ENCODE assay signal across 22 cellular contexts in genomic region chr1:247471445-247472016, GRCh38. TPM values are rescaled to one million over a fixed set of nuclear protein-coding genes. Genes with fewer than 3 reads are reported as not detected.
"Had no signal": no experiment of that assay in that cellular context is flagged by ENCODE, and none has a peak within 500 bp of the region (broad histone marks: within the 10 kb centered on the region; RNA-seq: fewer than 3 reads in every experiment).

No MANE protein-coding gene starts in this region.

- H3K4me3 ChIP-seq: cardiac muscle cell, dorsolateral prefrontal cortex, spleen, thyroid gland had no signal

- H3K9me3 ChIP-seq: thyroid gland had no signal

- H3K4me1 ChIP-seq: thyroid gland had no signal

- DNase-seq: activated CD4-positive, alpha-beta memory T cell treated with anti-CD3 and anti-CD28 coated beads for 36 hours; activated CD4-positive, alpha-beta T cell treated with anti-CD3 and anti-CD28 coated beads for 4 hours; activated T-cell treated with anti-CD3 and anti-CD28 coated beads for 4 hours; dorsolateral prefrontal cortex; endodermal cell; foreskin melanocyte; hypothalamus; islet precursor cell; nephron progenitor cell; nucleus accumbens; spleen; stimulated activated naive CD4-positive, alpha-beta T cell; thyroid gland had no signal

- H3K27ac ChIP-seq: cardiac muscle cell, dorsolateral prefrontal cortex, epithelial cell of prostate, spleen, thyroid gland had no signal

- H3K27me3 ChIP-seq: cardiac muscle cell, spleen, thyroid gland had no signal

- H3K36me3 ChIP-seq: cardiac muscle cell, spleen, thyroid gland had no signal

- ATAC-seq: left lobe of liver, WTC11 had no signal

RNA-seq across cellular contexts. Expression of gene OR2B11, which starts 13.6 kb away (rescaled TPM):
- total RNA-seq: activated CD4-positive, alpha-beta memory T cell treated with anti-CD3 and anti-CD28 coated beads for 36 hours; activated T-helper 1 cell treated with anti-CD3 and anti-CD28 coated beads, Interleukin-12 subunit alpha, Interleukin-12 subunit beta, Interleukin-2, Interleukin-4 antibody, amounts not matched to agents 30 ng/mL and 10 ng/mL and 1 ng/mL, durations not matched to agents 14 hours and 24 hours and 36 hours; cardiac muscle cell; dorsolateral prefrontal cortex; endodermal cell; left lobe of liver; lung microvascular endothelial cell; myocyte; spleen; subcutaneous adipose tissue; thyroid gland; urinary bladder; WTC11 had no signal
- polyA plus RNA-seq: cardiac muscle cell, spleen, urinary bladder had no signal

RNA-seq across cellular contexts. Expression of gene NLRP3, which starts 55.6 kb away (rescaled TPM):
- total RNA-seq: activated T-helper 1 cell treated with anti-CD3 and anti-CD28 coated beads, Interleukin-12 subunit alpha, Interleukin-12 subunit beta, Interleukin-2, Interleukin-4 antibody, amounts not matched to agents 30 ng/mL and 10 ng/mL and 1 ng/mL, durations not matched to agents 14 hours and 24 hours and 36 hours; myocyte had no signal
- polyA plus RNA-seq: cardiac muscle cell had no signal
